8 cellular contexts compared by ENCODE assay signal in the genomic region with DNA sequence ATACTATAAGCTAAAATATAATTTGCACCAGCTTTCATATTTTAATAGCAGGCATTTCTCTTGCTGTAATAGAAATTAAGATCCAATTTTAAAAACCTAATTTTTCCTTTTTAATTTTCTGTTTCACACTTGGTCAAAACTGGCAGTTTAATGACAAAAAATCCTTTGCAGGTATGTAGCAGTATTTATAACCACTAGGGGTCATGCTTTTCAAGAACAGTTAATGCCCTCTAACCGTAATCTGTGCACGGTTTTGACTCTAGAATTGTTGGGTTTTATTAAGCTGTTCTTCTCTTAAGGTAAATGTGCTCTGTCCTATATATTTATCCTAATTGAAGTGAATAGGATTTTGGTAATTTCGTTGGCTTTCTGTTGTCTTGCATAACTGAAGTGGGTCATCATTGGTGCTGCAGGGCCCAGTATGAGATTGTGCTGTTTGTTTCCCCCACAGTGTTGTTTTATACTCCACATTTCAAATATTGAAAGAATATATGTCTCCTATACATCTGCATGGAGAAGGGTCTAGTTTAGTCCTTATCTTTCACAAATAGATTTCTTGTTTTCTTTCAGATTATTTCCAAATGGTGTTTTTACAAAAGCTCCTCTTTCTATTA.
DNase-seq lines count a peak whose midpoint lies in the region; ATAC-seq, FAIRE-seq and TF ChIP-seq lines count a peak whose summit lies in the region.

No MANE protein-coding gene starts in this region.

- H3K4me2 ChIP-seq in OCI-LY7 (ENCODE audit: low read length), result no peak overlapping the region

- no peak overlapping the region for H3K4me3 Mint-ChIP-seq in naive B cell

- DNase-seq in AG09309 (ENCODE audit: low read depth), result peak; percentile 29
- DNase-seq in GM18507 (ENCODE audit: extremely low spot score, insufficient read length, low read depth), result no peak
- peak; percentile 70 for DNase-seq in OCI-LY7 (ENCODE audit: low spot score)
- peak; percentile 29 for DNase-seq in epidermal melanocyte (ENCODE audit: insufficient read length, low spot score)
- peak; percentile 24 for DNase-seq in naive B cell
- no peak for DNase-seq in activated CD8-positive, alpha-beta memory T cell treated with anti-CD3 and anti-CD28 coated beads, Interleukin-2, amount 50 U/mL, for 48 hours

- H3K79me2 ChIP-seq in OCI-LY7 (ENCODE audit: insufficient read depth, low read depth, low read length), result no peaks in the 10 kb centered on the region

- POLR2A ChIA-PET in OCI-LY7 (lab: Charles Lee), result no interaction called here

- H3K27me3 Mint-ChIP-seq in naive B cell, result no peaks in the 10 kb centered on the region

- no peak overlapping the region for H3K27ac ChIP-seq in OCI-LY7 (ENCODE audit: low read depth, low read length, poor library complexity, severe bottlenecking)

- peak; percentile 55 to 74 for ATAC-seq in naive B cell (ENCODE audit: low read depth in 2 of 2)
- no peak for ATAC-seq in GM19023 (IDR thresholded peaks at IDR 0.05; ENCODE audit: unreplicated experiment)
- ATAC-seq in GM21526 (IDR thresholded peaks at IDR 0.05; ENCODE audit: low FRiP score, unreplicated experiment), result no peak

- H3K36me3 Mint-ChIP-seq in naive B cell, result peaks cover 15 to 20% of the 10 kb centered on the region in 2 donors

- peaks cover 0 to 14% (median 4%) of the 10 kb centered on the region in 3 donors for H3K4me1 Mint-ChIP-seq in naive B cell

- no peaks in the 10 kb centered on the region for H3K9me3 ChIP-seq in OCI-LY7 (ENCODE audit: low read length)

- intact Hi-C loops in OCI-LY7 (cut with micrococcal nuclease; ENCODE audit: unreplicated experiment), result loop anchor here (5.0 to 10.0 kb wide), 4 partner anchors 64 to 499 kb away; a partner anchor contains a TSS

- TF ChIP-seq CTCF in AG09309 (IDR thresholded peaks at IDR 0.05; ENCODE audit: control insufficient read depth, insufficient read depth, low read depth, low read length, missing control alignments), result peak; percentile 59
- TF ChIP-seq CTCF in OCI-LY7 (conservative IDR thresholded peaks at IDR 0.05; ENCODE audit: low read length), result peak; percentile 96

- no TSS peak for BruUV-seq in OCI-LY7 (replicated peaks; lab: Mats Ljungman, UMichigan)

- no peak overlapping the region for H2AFZ ChIP-seq in OCI-LY7 (ENCODE audit: low read length)

- no peak overlapping the region for H3K27ac Mint-ChIP-seq in naive B cell

- H4K20me1 ChIP-seq in OCI-LY7 (ENCODE audit: insufficient read depth, low read length), result 0 out of 2 replicates have a peak, but pooled peaks cover 4% of the 10 kb centered on the region

- peak; percentile 68 for FAIRE-seq in GM18507 (lab: Jason Lieb, UNC)

- CTCF ChIA-PET in OCI-LY7 (lab: Charles Lee; ENCODE audit: unreplicated experiment), result no interaction called here

- no peaks in the 10 kb centered on the region for H3K4me1 ChIP-seq in OCI-LY7 (ENCODE audit: insufficient read depth, low read length, poor library complexity, severe bottlenecking)

- H3K9me2 ChIP-seq in OCI-LY7 (ENCODE audit: insufficient read depth, low read length), result no peaks in the 10 kb centered on the region

- H3K36me3 ChIP-seq in OCI-LY7 (ENCODE audit: insufficient read depth, low read length), result 0 out of 2 replicates have a peak, but pooled peaks cover 3% of the 10 kb centered on the region

- no peak overlapping the region for H3K4me3 ChIP-seq in AG09309 (ENCODE audit: control insufficient read depth, low read depth, low read length)
- no peak overlapping the region for H3K4me3 ChIP-seq in OCI-LY7 (ENCODE audit: low read depth, low read length, poor library complexity, severe bottlenecking)

- no peaks in the 10 kb centered on the region for H3K9me3 Mint-ChIP-seq in naive B cell

Comparison
In these comparisons a context has a peak if more than half of its experiments do, and no peak if none do; other contexts are left out.
1. DNase-seq: peak in AG09309 (single experiment), OCI-LY7 (single experiment), epidermal melanocyte (single experiment) and naive B cell (single experiment); none in GM18507 (single experiment) and activated CD8-positive, alpha-beta memory T cell treated with anti-CD3 and anti-CD28 coated beads, Interleukin-2, amount 50 U/mL, for 48 hours (single experiment).
2. ATAC-seq: peak in naive B cell (2 of 2); none in GM19023 (single experiment) and GM21526 (single experiment).